ENCODE assay signal across 17 cellular contexts in genomic region chr6:134593024-134593423, GRCh38.
"Had no signal": no experiment of that assay in that cellular context is flagged by ENCODE, and none has a peak within 500 bp of the region (broad histone marks: within the 10 kb centered on the region; RNA-seq: fewer than 3 reads in every experiment).

No MANE protein-coding gene starts in this region.

- H3K4me1 ChIP-seq: colonic mucosa, lower lobe of right lung, neural progenitor cell, prostate gland, testis, uterus had no signal

- H3K27me3 ChIP-seq: colonic mucosa, neural progenitor cell, testis, uterus had no signal

- H3K36me3 ChIP-seq: colonic mucosa, lower lobe of right lung, neural progenitor cell, prostate gland, uterus had no signal

- H3K4me3 ChIP-seq: colonic mucosa, lower lobe of right lung, neural progenitor cell, prostate gland, testis, uterus had no signal

- DNase-seq: activated CD4-positive, alpha-beta T cell treated with anti-CD3 and anti-CD28 coated beads for 1 hour; activated CD4-positive, alpha-beta T cell treated with anti-CD3 and anti-CD28 coated beads, Interleukin-2, amount 50 U/mL, for 1 hour; activated CD8-positive, alpha-beta T cell treated with anti-CD3 and anti-CD28 coated beads, Interleukin-2, amount 10 ng/mL, durations not matched to agents 7 days and 5 days; activated gamma-delta T cell treated with Interleukin-2 at 50 U/mL for 16 hours; aorta; colonic mucosa; kidney; lower lobe of right lung; naive thymus-derived CD4-positive, alpha-beta T cell; stimulated activated CD4-positive, alpha-beta T cell treated with anti-CD3 and anti-CD28 coated beads, Interleukin-1b, Interleukin-23, amount 100 ng/mL, for 48 hours; T-helper 1 cell; testis; trophoblast cell; uterus had no signal

- ATAC-seq: activated CD8-positive, alpha-beta T cell treated with anti-CD3 and anti-CD28 coated beads, Interleukin-2, amount 10 ng/mL, durations not matched to agents 7 days and 5 days; left lobe of liver had no signal

- H3K4me2 ChIP-seq: neural progenitor cell had no signal

- H3K9ac ChIP-seq: neural progenitor cell had no signal

- H3K27ac ChIP-seq: colonic mucosa, lower lobe of right lung, neural progenitor cell, prostate gland, testis, uterus had no signal
